8 cellular contexts compared by ENCODE assay signal in genomic region chr22:18091916-18092526, GRCh38. TPM values are rescaled to one million over a fixed set of nuclear protein-coding genes. Genes with fewer than 3 reads are reported as not detected.
A peak's percentile ranks its signal among the peaks of the same experiment; 100 is the strongest.
DNase-seq lines count a peak whose midpoint lies in the region; ATAC-seq and TF ChIP-seq lines count a peak whose summit lies in the region.
"Had no signal": no experiment of that assay in that cellular context is flagged by ENCODE, and none has a peak within 500 bp of the region (broad histone marks: within the 10 kb centered on the region; RNA-seq: fewer than 3 reads in every experiment).

No MANE protein-coding gene starts in this region.

- H3K36me3 ChIP-seq in gastrocnemius medialis (peaks cover 0 to 14% of the 10 kb centered on the region in 2 donors), mesendoderm (ENCODE audit: control insufficient read depth, insufficient read depth, low read length) (peaks cover 6% of the 10 kb centered on the region)

- no peaks in the 10 kb centered on the region for H3K79me1 ChIP-seq in mesendoderm (ENCODE audit: low read length)

- H4K5ac ChIP-seq in mesendoderm (ENCODE audit: low read length), result no peak overlapping the region

- peak; percentile 81 for DNase-seq in HuH-7 (ENCODE audit: low spot score)
- DNase-seq in cardiac septum (ENCODE audit: low spot score), result peak; percentile 85
- peak in 1 of 2 donors; percentile 72 for DNase-seq in gastrocnemius medialis
- no peak for DNase-seq in NCI-H2029 (lab: John Stamatoyannopoulos, UW)
- DNase-seq in mesendoderm, result no peak
- DNase-seq: naive B cell had no signal

- intact Hi-C loops in cardiac septum (cut with DNase I), result no loop called here
- intact Hi-C loops in gastrocnemius medialis (cut with DNase I; ENCODE audit: low total_unique reads), result no loop called here

- H3K79me2 ChIP-seq in mesendoderm (ENCODE audit: control insufficient read depth, insufficient read depth, low read length), result no peaks in the 10 kb centered on the region

- in situ Hi-C loops in gastrocnemius medialis (cut with MboI; ENCODE audit: low sequenced_read_pairs in 4 of 4), result no loop called here

- no peak overlapping the region for H3K56ac ChIP-seq in mesendoderm (ENCODE audit: low read length)

- no peak overlapping the region for H2BK120ac ChIP-seq in mesendoderm (ENCODE audit: low read depth, low read length)

- no peak overlapping the region for H3K4me2 ChIP-seq in mesendoderm (ENCODE audit: low read length)

- WGBS in mesendoderm (ENCODE audit: extremely low coverage, insufficient coverage, low lambda C conversion rate), result no CpG with 5 or more reads among the region's 22 CpGs

- H2BK5ac ChIP-seq in mesendoderm (ENCODE audit: low read length), result no peak overlapping the region

- H3K4me1 ChIP-seq in gastrocnemius medialis (peaks cover 24 to 54% of the 10 kb centered on the region in 2 donors), mesendoderm (ENCODE audit: control insufficient read depth, low read depth, low read length) (no peaks in the 10 kb centered on the region)

- H3K27me3 Mint-ChIP-seq in activated T-helper 17 cell treated with anti-CD3 and anti-CD28 coated beads, Interleukin-2, amount 50 U/mL, for 72 hours, result no peaks in the 10 kb centered on the region
- H3K27me3 Mint-ChIP-seq: naive B cell had no signal

- H3K27me3 ChIP-seq in gastrocnemius medialis, result no peaks in the 10 kb centered on the region
- no peaks in the 10 kb centered on the region for H3K27me3 ChIP-seq in mesendoderm (ENCODE audit: insufficient read depth, low read length, poor library complexity)

- H3K18ac ChIP-seq in mesendoderm (ENCODE audit: low read length), result no peak overlapping the region

- H3K4me3 Mint-ChIP-seq in activated T-helper 17 cell treated with anti-CD3 and anti-CD28 coated beads, Interleukin-2, amount 50 U/mL, for 72 hours, result peak overlapping the region; percentile 78

- no peak for TF ChIP-seq CTCF in gastrocnemius medialis (IDR thresholded peaks at IDR 0.05 in 4 of 5, conservative IDR thresholded peaks at IDR 0.05 in 1 of 5)

- TF ChIP-seq POLR2A in gastrocnemius medialis (IDR thresholded peaks at IDR 0.05), result no peak

- H3K9me3 Mint-ChIP-seq in activated T-helper 17 cell treated with anti-CD3 and anti-CD28 coated beads, Interleukin-2, amount 50 U/mL, for 72 hours, result no peaks in the 10 kb centered on the region

- peaks cover 38% of the 10 kb centered on the region for H3K4me1 Mint-ChIP-seq in activated T-helper 17 cell treated with anti-CD3 and anti-CD28 coated beads, Interleukin-2, amount 50 U/mL, for 72 hours

- H3K9ac ChIP-seq in mesendoderm (ENCODE audit: low read length), result no peak overlapping the region

- H2BK15ac ChIP-seq in mesendoderm (replicated peaks; ENCODE audit: low read depth), result no peak overlapping the region

- H3K27ac Mint-ChIP-seq in activated T-helper 17 cell treated with anti-CD3 and anti-CD28 coated beads, Interleukin-2, amount 50 U/mL, for 72 hours, result peak overlapping the region; percentile 90

- H3K36me3 Mint-ChIP-seq in activated T-helper 17 cell treated with anti-CD3 and anti-CD28 coated beads, Interleukin-2, amount 50 U/mL, for 72 hours (ENCODE audit: low read depth), result peaks cover 93% of the 10 kb centered on the region

- no peaks in the 10 kb centered on the region for H3K9me3 ChIP-seq in gastrocnemius medialis

- H3K23ac ChIP-seq in mesendoderm (ENCODE audit: low read length), result no peak overlapping the region

- ATAC-seq in activated T-helper 17 cell treated with anti-CD3 and anti-CD28 coated beads, Interleukin-2, amount 50 U/mL, for 72 hours (replicated peaks), result peak; percentile 69
- ATAC-seq in gastrocnemius medialis, result peak; percentile 40 to 47
- ATAC-seq in GM21619 (IDR thresholded peaks at IDR 0.05; ENCODE audit: unreplicated experiment), result no peak

- H3K27ac ChIP-seq in gastrocnemius medialis, result peak overlapping the region; percentile 82 to 95 (median 86)
- no peak overlapping the region for H3K27ac ChIP-seq in mesendoderm (ENCODE audit: low read depth, low read length)

- no peak overlapping the region for H2AK5ac ChIP-seq in mesendoderm (ENCODE audit: low read length)

- H3K4me3 ChIP-seq in gastrocnemius medialis (peak overlapping the region; percentile 38 to 50 (median 46)), mesendoderm (ENCODE audit: low read length) (no peak overlapping the region)

- H3K4ac ChIP-seq in mesendoderm (ENCODE audit: low read depth, low read length), result no peak overlapping the region

- no peak overlapping the region for H4K8ac ChIP-seq in mesendoderm (ENCODE audit: low read depth, low read length)

RNA-seq across cellular contexts. Expression of gene PEX26, which starts 14.2 kb away (rescaled TPM):
- 10 to 100 TPM; 53.4 to 70.5 TPM for total RNA-seq in activated T-helper 17 cell treated with anti-CD3 and anti-CD28 coated beads, Interleukin-2, amount 50 U/mL, for 72 hours
- total RNA-seq in cardiac septum (24.9 TPM), gastrocnemius medialis (10 to 100 TPM; 16.4 to 24.7 (median 16.8) TPM)
- polyA plus RNA-seq in mesendoderm (2013, experiment 1 of 2), result 35.2 TPM
- polyA plus RNA-seq in mesendoderm (2013, experiment 2 of 2), result 34.7 TPM

RNA-seq across cellular contexts. Expression of gene TUBA8, which starts 18.6 kb away (rescaled TPM):
- 1 to 10 TPM; 4.7 to 6.6 TPM for total RNA-seq in activated T-helper 17 cell treated with anti-CD3 and anti-CD28 coated beads, Interleukin-2, amount 50 U/mL, for 72 hours
- total RNA-seq in cardiac septum (84.0 TPM), gastrocnemius medialis (100 to 1,000 TPM in 1 of 4 donors, 10 to 100 TPM in 3; 57.8 to 114 (median 77.7) TPM)
- polyA plus RNA-seq in mesendoderm (2013, experiment 1 of 2), result 0.91 TPM
- polyA plus RNA-seq in mesendoderm (2013, experiment 2 of 2), result 0.97 TPM

RNA-seq across cellular contexts. Expression of gene USP18, which starts 57.9 kb away (rescaled TPM):
- 1 to 10 TPM; 1.9 to 2.5 TPM for total RNA-seq in activated T-helper 17 cell treated with anti-CD3 and anti-CD28 coated beads, Interleukin-2, amount 50 U/mL, for 72 hours
- total RNA-seq in cardiac septum (1.4 TPM), gastrocnemius medialis (1 to 10 TPM; 1.1 to 4.8 (median 2.9) TPM)
- polyA plus RNA-seq in mesendoderm (2013, experiment 1 of 2), result 5.6 TPM
- 5.0 TPM for polyA plus RNA-seq in mesendoderm (2013, experiment 2 of 2)

Comparison
In these comparisons a context has a peak if more than half of its experiments do, and no peak if none do; other contexts are left out.
1. DNase-seq: peak in HuH-7 (single experiment) and cardiac septum (single experiment); none in NCI-H2029 (single experiment) and mesendoderm (single experiment).
2. RNA of gene TUBA8, which starts 18.6 kb away (total RNA-seq): 57.8 to 114 TPM in gastrocnemius medialis and 84.0 TPM in cardiac septum (single experiment); 4.7 to 6.6 TPM in activated T-helper 17 cell treated with anti-CD3 and anti-CD28 coated beads, Interleukin-2, amount 50 U/mL, for 72 hours; every median in the first group is over 4 times any median in the second.